Comparison of ENCODE assay signal across 33 cellular contexts in genomic region chr11:88259431-88259830, GRCh38.
"Had no signal": no experiment of that assay in that cellular context is flagged by ENCODE, and none has a peak within 500 bp of the region (broad histone marks: within the 10 kb centered on the region; RNA-seq: fewer than 3 reads in every experiment).

No MANE protein-coding gene starts in this region.

- DNase-seq: activated effector memory CD4-positive, alpha-beta T cell treated with anti-CD3 and anti-CD28 coated beads, Interleukin-2, amount 50 U/mL, for 16 hours; activated effector memory CD4-positive, alpha-beta T cell treated with Interleukin-2 at 50 U/mL for 16 hours; activated gamma-delta T cell; activated gamma-delta T cell treated with Interleukin-2 at 50 U/mL for 16 hours; activated naive CD4-positive, alpha-beta T cell; activated naive CD4-positive, alpha-beta T cell treated with anti-CD3 and anti-CD28 coated beads for 36 hours; activated naive CD4-positive, alpha-beta T cell treated with anti-CD3 and anti-CD28 coated beads, Interleukin-2, amount 10 ng/mL, durations not matched to agents 7 days and 5 days; activated naive CD4-positive, alpha-beta T cell treated with anti-CD3 and anti-CD28 coated beads, Interleukin-2, amount 50 U/mL, for 16 hours; activated naive CD4-positive, alpha-beta T cell treated with Interleukin-2 at 50 U/mL for 16 hours; activated naive CD8-positive, alpha-beta T cell treated with anti-CD3 and anti-CD28 coated beads for 36 hours; activated naive CD8-positive, alpha-beta T cell treated with anti-CD3 and anti-CD28 coated beads, Interleukin-2, amount 10 ng/mL, durations not matched to agents 7 days and 5 days; activated naive CD8-positive, alpha-beta T cell treated with anti-CD3 and anti-CD28 coated beads, Interleukin-2, amount 50 U/mL, for 24 hours; activated T-cell treated with anti-CD3 and anti-CD28 coated beads, Interleukin-2, amount 50 U/mL, for 1 hour; activated T-cell treated with anti-CD3 and anti-CD28 coated beads, Interleukin-2, amount 50 U/mL, for 24 hours; activated T-cell treated with anti-CD3 and anti-CD28 coated beads, Interleukin-2, amount 50 U/mL, for 4 hours; activated T-cell treated with anti-CD3 and anti-CD28 coated beads, Interleukin-2, amount 50 U/mL, for 48 hours; activated T-cell treated with anti-CD3 and anti-CD28 coated beads, Interleukin-2, amount 50 U/mL, for 72 hours; adrenal gland; amniotic stem cell; amygdala; anterior cingulate cortex; aorta; body of pancreas; brain microvascular endothelial cell; caudate nucleus; central memory CD4-positive, alpha-beta T cell; cerebellar nuclear complex had no signal

- H3K36me3 ChIP-seq: adrenal gland, ascending aorta, brain microvascular endothelial cell, breast epithelium, cardiac muscle cell had no signal

- H3K27ac ChIP-seq: adrenal gland, ascending aorta, body of pancreas, brain microvascular endothelial cell, breast epithelium, cardiac muscle cell had no signal

- FAIRE-seq: bronchial epithelial cell had no signal

- ATAC-seq: activated naive CD4-positive, alpha-beta T cell treated with anti-CD3 and anti-CD28 coated beads, Interleukin-2, amount 50 U/mL, for 72 hours; activated naive CD8-positive, alpha-beta T cell treated with anti-CD3 and anti-CD28 coated beads, Interleukin-2, amount 50 U/mL, for 24 hours; activated T-cell treated with anti-CD3 and anti-CD28 coated beads, Interleukin-2, amount 50 U/mL, for 4 hours; activated T-cell treated with anti-CD3 and anti-CD28 coated beads, Interleukin-2, amount 50 U/mL, for 72 hours; activated T-helper 17 cell treated with anti-CD3 and anti-CD28 coated beads, Interleukin-2, amount 50 U/mL, for 72 hours; body of pancreas had no signal

- H3K4me3 ChIP-seq: adrenal gland, ascending aorta, body of pancreas, breast epithelium, cardiac muscle cell had no signal

- H3K9me3 ChIP-seq: adrenal gland had no signal

- H3K27me3 ChIP-seq: adrenal gland, ascending aorta, body of pancreas, brain microvascular endothelial cell, breast epithelium, cardiac muscle cell had no signal

- H3K4me1 ChIP-seq: adrenal gland, ascending aorta, body of pancreas, breast epithelium had no signal
